ENCODE assay signal across 9 cellular contexts in genomic region chr15:30649952-30650929, GRCh38. TPM values are rescaled to one million over a fixed set of nuclear protein-coding genes. Genes with fewer than 3 reads are reported as not detected.
A peak's percentile ranks its signal among the peaks of the same experiment; 100 is the strongest.
DNase-seq lines count a peak whose midpoint lies in the region; ATAC-seq and TF ChIP-seq lines count a peak whose summit lies in the region.
"Had no signal": no experiment of that assay in that cellular context is flagged by ENCODE, and none has a peak within 500 bp of the region (broad histone marks: within the 10 kb centered on the region; RNA-seq: fewer than 3 reads in every experiment).

No MANE protein-coding gene starts in this region.

- intact Hi-C loops in lower leg skin (cut with DNase I; ENCODE audit: low total_unique reads), result no loop called here

- ATAC-seq in GM21528 (IDR thresholded peaks at IDR 0.05; ENCODE audit: low FRiP score, unreplicated experiment) (peak; percentile 79), HG03521 (IDR thresholded peaks at IDR 0.05; ENCODE audit: unreplicated experiment) (peak; percentile 90)

- TF ChIP-seq CTCF in GM13977 (IDR thresholded peaks at IDR 0.05; ENCODE audit: extremely low read depth, insufficient read depth, missing control alignments) (no peak), epithelial cell of esophagus (IDR thresholded peaks at IDR 0.05; ENCODE audit: insufficient read depth, low read depth, low read length, missing control alignments) (no peak), lower leg skin (IDR thresholded peaks at IDR 0.05) (no peak)

- no peak overlapping the region for H3K4me3 ChIP-seq in epithelial cell of esophagus (ENCODE audit: low read length)
- no peak overlapping the region for H3K4me3 ChIP-seq in lower leg skin (ENCODE audit: low read depth, poor library complexity, severe bottlenecking)

- in situ Hi-C loops in GM13977 (cut with MboI; ENCODE audit: low pct_unique_long_range_greater_than_20kb, low sequenced_read_pairs, unreplicated experiment), result loop anchor here (25.0 kb wide), 2 partner anchors 112 to 237 kb away; no protein-coding TSS in a partner anchor

- TF ChIP-seq POLR2A in lower leg skin (IDR thresholded peaks at IDR 0.05), result no peak

- 87 to 91% methylated on average over 5 of the region's 5 CpGs for WGBS in lower leg skin, 2 donors

- DNase-seq in GM13977 (ENCODE audit: low spot score) (peak; percentile 48), epithelial cell of esophagus (ENCODE audit: low read depth) (peak; percentile 43), 8988T (no peak), lower leg skin (ENCODE audit: low spot score in 2 of 2) (no peak), NCI-H748 (lab: John Stamatoyannopoulos, UW; ENCODE audit: unreplicated experiment) (no peak)
- DNase-seq in activated CD4-positive, alpha-beta T cell treated with anti-CD3 and anti-CD28 coated beads, Interleukin-2, amount 50 U/mL, for 1 hour, result no peak
- DNase-seq: GOT3 had no signal

RNA-seq across cellular contexts. Expression of gene GOLGA8H, which starts 46.4 kb away (rescaled TPM):
- under 1 TPM; 0.17 to 0.88 (median 0.48) TPM for total RNA-seq in lower leg skin

Comparison
In these comparisons a context has a peak if more than half of its experiments do, and no peak if none do; other contexts are left out.
1. DNase-seq: peak in GM13977 (single experiment) and epithelial cell of esophagus (single experiment); none in 8988T (single experiment), lower leg skin (0 of 2), NCI-H748 (single experiment) and activated CD4-positive, alpha-beta T cell treated with anti-CD3 and anti-CD28 coated beads, Interleukin-2, amount 50 U/mL, for 1 hour (single experiment).